In genomic region chr16:8753411-8754054, GRCh38 we compare ENCODE assay signal across 25 cellular contexts. TPM values are rescaled to one million over a fixed set of nuclear protein-coding genes. Genes with fewer than 3 reads are reported as not detected.
A peak's percentile ranks its signal among the peaks of the same experiment; 100 is the strongest.
DNase-seq lines count a peak whose midpoint lies in the region; ATAC-seq, FAIRE-seq and TF ChIP-seq lines count a peak whose summit lies in the region.
"Had no signal": no experiment of that assay in that cellular context is flagged by ENCODE, and none has a peak within 500 bp of the region (broad histone marks: within the 10 kb centered on the region; RNA-seq: fewer than 3 reads in every experiment).

No MANE protein-coding gene starts in this region.

- CTCF ChIA-PET in K562 (lab: Yijun Ruan, JAX; ENCODE audit: low intra/inter-chr PET ratio) = no interaction called here

- H3K4me2 ChIP-seq in DND-41 (ENCODE audit: insufficient read depth, low read length) = no peak overlapping the region
- H3K4me2 ChIP-seq in K562 (ENCODE audit: insufficient read depth, low read length) = no peak overlapping the region

- TF ChIP-seq CTCF in DND-41 (IDR thresholded peaks at IDR 0.05; ENCODE audit: borderline replicate concordance, extremely low read depth, low read length, poor library complexity, severe bottlenecking) (no peak), K562 (IDR thresholded peaks at IDR 0.05 in 2 of 3, conservative IDR thresholded peaks at IDR 0.05 in 1 of 3; ENCODE audit: insufficient read depth in 2 of 3, low read depth in 1 of 3, low read length in 3 of 3) (no peak), neural crest cell (conservative IDR thresholded peaks at IDR 0.05) (no peak), sigmoid colon (IDR thresholded peaks at IDR 0.05) (no peak)

- H3K36me3 ChIP-seq in DND-41 (ENCODE audit: insufficient read depth, low read length) = 0 out of 2 replicates have a peak, but pooled peaks cover 11% of the 10 kb centered on the region
- no peaks in the 10 kb centered on the region for H3K36me3 ChIP-seq in K562 (ENCODE audit: control insufficient read depth, insufficient read depth, low read length)
- H3K36me3 ChIP-seq in sigmoid colon = peaks cover 0 to 9% (median 0%) of the 10 kb centered on the region in 4 donors
- H3K36me3 ChIP-seq: SJSA1 had no signal

- no peaks in the 10 kb centered on the region for H3K27me3 Mint-ChIP-seq in neural crest cell (ENCODE audit: low read depth)

- H4K20me1 ChIP-seq in DND-41 (ENCODE audit: insufficient read depth, low read length) (no peaks in the 10 kb centered on the region), K562 (replicated peaks; ENCODE audit: control insufficient read depth, insufficient read depth, low read length) (0 out of 2 replicates have a peak, but pooled peaks cover 7% of the 10 kb centered on the region)

- H3K9ac ChIP-seq in DND-41 (ENCODE audit: low read depth, low read length) = no peak overlapping the region
- H3K9ac ChIP-seq in K562 (ENCODE audit: insufficient read depth in 1 of 2, low read depth in 2 of 2, low read length in 2 of 2) = no peak overlapping the region
- H3K9ac ChIP-seq: GM23248 had no signal

- H3K9me1 ChIP-seq in K562 (ENCODE audit: control insufficient read depth, insufficient read depth, low read length) = no peaks in the 10 kb centered on the region

- intact Hi-C loops in K562 (cut with micrococcal nuclease) (no loop called here), sigmoid colon (cut with DNase I) (no loop called here)

- in situ Hi-C loops in K562 (cut with MboI) = no loop called here

- POLR2A ChIA-PET in K562 (lab: Yijun Ruan, JAX) = no interaction called here

- peak; percentile 30 for DNase-seq in DND-41
- no peak for DNase-seq in K562 (ENCODE audit: extremely low read depth in 1 of 4, low spot score in 3 of 4)
- no peak for DNase-seq in neural crest cell (ENCODE audit: low read depth, low spot score)
- DNase-seq in sigmoid colon = peak; percentile 33
- no peak for DNase-seq in activated T-cell treated with anti-CD3 and anti-CD28 coated beads, Interleukin-2, amount 50 U/mL, for 1 hour
- DNase-seq in SK-N-DZ (ENCODE audit: low spot score) = no peak
- DNase-seq in dermis blood vessel endothelial cell = no peak
- DNase-seq: 8988T, ACHN, DMS53, GM23248, H9, NCI-H1048, NCI-H1417 treated with DMSO at 0.1 percent for 48 hours, NCI-H1694 treated with DMSO at 0.1 percent for 48 hours, NCI-H2081, NCI-H2227 treated with DMSO at 0.1 percent for 48 hours, NCI-H510A, NCI-H69, Right ventricle myocardium superior, RPMI8226 had no signal

- H3K9me3 Mint-ChIP-seq in neural crest cell = no peaks in the 10 kb centered on the region
- H3K9me3 Mint-ChIP-seq: H9 had no signal

- H3K27ac Mint-ChIP-seq in neural crest cell (ENCODE audit: unreplicated experiment) = peak overlapping the region; percentile 62
- H3K27ac Mint-ChIP-seq: H9 had no signal

- peak; percentile 15 for FAIRE-seq in K562 (lab: Jason Lieb, UNC)
- FAIRE-seq: D721Med, G401.6 had no signal

- 3% methylated on average over 9 of the region's 9 CpGs for WGBS in K562 (ENCODE audit: insufficient coverage, low coverage, missing lambda C conversion rate)
- 58 to 70% methylated on average over 9 of the region's 9 CpGs for WGBS in sigmoid colon, 2 donors

- H3K4me1 Mint-ChIP-seq in neural crest cell = no peaks in the 10 kb centered on the region

- TF ChIP-seq POLR2A in K562 (conservative IDR thresholded peaks at IDR 0.05) = no peak
- no peak for TF ChIP-seq POLR2A in sigmoid colon (IDR thresholded peaks at IDR 0.05)

- TF ChIP-seq RAD21 in K562 (CRISPR knock-in tag; conservative IDR thresholded peaks at IDR 0.05 in 1 of 2, IDR thresholded peaks at IDR 0.05 in 1 of 2) = no peak

- H3K4me1 ChIP-seq in DND-41 (ENCODE audit: insufficient read depth, low read length) = no peaks in the 10 kb centered on the region
- H3K4me1 ChIP-seq in K562 (replicated peaks in 1 of 2; ENCODE audit: control insufficient read depth in 2 of 2, insufficient read depth in 2 of 2, low read length in 2 of 2) = no peaks in the 10 kb centered on the region
- H3K4me1 ChIP-seq in sigmoid colon = peaks cover 0 to 13% (median 10%) of the 10 kb centered on the region in 4 donors

- no peaks in the 10 kb centered on the region for H3K36me3 Mint-ChIP-seq in neural crest cell (ENCODE audit: low read depth)

- ATAC-seq in DND-41 (ENCODE audit: insufficient read depth, low read depth) (peak; percentile 62), K562 (no peak), HG02759 (IDR thresholded peaks at IDR 0.05; ENCODE audit: unreplicated experiment) (no peak)

- H3K4me3 ChIP-seq in DND-41 (ENCODE audit: low read depth in 1 of 2, low read length in 2 of 2) (no peak overlapping the region), K562 (no peak overlapping the region), sigmoid colon (no peak overlapping the region)
- H3K4me3 ChIP-seq: GM23248, SJSA1 had no signal

- no peak overlapping the region for H2AFZ ChIP-seq in DND-41 (ENCODE audit: low read depth, low read length)
- H2AFZ ChIP-seq in K562 (ENCODE audit: low read depth, low read length) = no peak overlapping the region
- H2AFZ ChIP-seq: GM23248 had no signal

- H3K27me3 ChIP-seq in DND-41 (ENCODE audit: insufficient read depth, low read length, poor library complexity) (no peaks in the 10 kb centered on the region), K562 (ENCODE audit: control insufficient read depth in 2 of 2, insufficient read depth in 2 of 2, low read length in 2 of 2) (peaks cover 14 to 44% of the 10 kb centered on the region in 2 experiments), sigmoid colon (no peaks in the 10 kb centered on the region)
- H3K27me3 ChIP-seq: SJSA1 had no signal

- no peaks in the 10 kb centered on the region for H3K9me3 ChIP-seq in DND-41 (ENCODE audit: insufficient read depth, low read length, severe bottlenecking)
- H3K9me3 ChIP-seq in K562 (replicated peaks; ENCODE audit: control insufficient read depth, insufficient read depth, low read depth, low read length) = no peaks in the 10 kb centered on the region
- no peaks in the 10 kb centered on the region for H3K9me3 ChIP-seq in sigmoid colon
- H3K9me3 ChIP-seq: SJSA1 had no signal

- BruUV-seq in K562 (replicated peaks; lab: Mats Ljungman, UMichigan) = no TSS peak

- TF ChIP-seq EP300 in K562 (IDR thresholded peaks at IDR 0.05; ENCODE audit: low read length) (no peak), sigmoid colon (IDR thresholded peaks at IDR 0.05) (no peak)

- H3K27ac ChIP-seq in DND-41 (ENCODE audit: low read length) (no peak overlapping the region), K562 (ENCODE audit: extremely low read depth, low read depth, low read length) (no peak overlapping the region), sigmoid colon (no peak overlapping the region)
- H3K27ac ChIP-seq: GM23248, SJSA1 had no signal

- H3K4me3 Mint-ChIP-seq in neural crest cell = no peak overlapping the region
- H3K4me3 Mint-ChIP-seq: H9 had no signal

- H3K79me2 ChIP-seq in DND-41 (ENCODE audit: insufficient read depth, low read length) (no peaks in the 10 kb centered on the region), K562 (ENCODE audit: control insufficient read depth, insufficient read depth, low read length) (no peaks in the 10 kb centered on the region)

RNA-seq across cellular contexts. Expression of gene TMEM186, which starts 43.9 kb away (rescaled TPM):
- 12.4 and 19.3 TPM in 2 replicates for total RNA-seq in K562 (2011; cell fraction: chromatin; rRNA removed; ENCODE audit: low replicate concordance)
- total RNA-seq in K562 (2011; cell fraction: nucleolus; rRNA removed) = 17.0 and 19.2 TPM in 2 replicates
- 21.9 and 24.2 TPM in 2 replicates for total RNA-seq in K562 (2011; cell fraction: nucleoplasm; rRNA removed)
- total RNA-seq in K562 (2014; rRNA removed) (10.1 and 11.2 TPM in 2 replicates), K562 (2014; rRNA removed; fragmentation: Illumina TruSeq; extraction: Trizol) (13.1 and 15.4 TPM in 2 replicates), K562 (2015; rRNA removed; fragmentation: Illumina TruSeq; extraction: Trizol) (10.1 and 11.0 TPM in 2 replicates), K562 (2021) (17.8 TPM in 2 replicates), neural crest cell (11.1 and 11.8 TPM in 2 replicates), sigmoid colon (10 to 100 TPM in 2 of 4 donors, 1 to 10 TPM in 2; 1.9 to 13.3 (median 8.7) TPM), dermis blood vessel endothelial cell (6.1 and 9.0 TPM in 2 replicates)
- polyA plus RNA-seq in K562 (2011; rRNA removed) (14.9 and 16.4 TPM in 2 replicates), K562 (2014; fragmentation: Illumina TruSeq; extraction: Trizol) (16.2 and 19.7 TPM in 2 replicates), K562 (2014; fragmentation: Nextera tagmentation; extraction: Ambion mirVana) (10 to 100 TPM; 27.3 to 33.4 TPM), K562 (2014; rRNA removed) (17.3 and 18.5 TPM in 2 replicates), sigmoid colon (10 to 100 TPM in 1 of 3 donors, 1 to 10 TPM in 2; 9.0 to 13.9 (median 9.9) TPM)
- polyA plus RNA-seq in K562 (2011; cell fraction: cytosol; rRNA removed) = 15.7 and 17.1 TPM in 2 replicates
- 14.9 and 17.5 TPM in 2 replicates for polyA plus RNA-seq in K562 (2011; cell fraction: nucleus; rRNA removed)
- 15.0 and 20.4 TPM in 2 replicates for polyA plus RNA-seq in K562 (2012)
- 12.7 and 13.4 TPM in 2 replicates for polyA minus RNA-seq in K562 (2011; rRNA and poly(A)+ RNA removed)
- polyA minus RNA-seq in K562 (2011; cell fraction: cytosol; rRNA and poly(A)+ RNA removed) = 4.6 and 4.8 TPM in 2 replicates
- 4.3 and 8.0 TPM in 2 replicates for polyA minus RNA-seq in K562 (2011; cell fraction: nucleus; rRNA and poly(A)+ RNA removed)
- polyA plus RNA-seq in SK-N-DZ (2014; cell fraction: cytosol; rRNA removed) = 10.1 and 10.9 TPM in 2 replicates
- 7.6 and 10.4 TPM in 2 replicates for polyA plus RNA-seq in SK-N-DZ (2014; cell fraction: nucleus; rRNA removed)

RNA-seq across cellular contexts. Expression of gene PMM2, which starts 44.1 kb away (rescaled TPM):
- 104 and 130 TPM in 2 replicates for total RNA-seq in K562 (2011; cell fraction: chromatin; rRNA removed; ENCODE audit: low replicate concordance)
- 64.9 and 66.9 TPM in 2 replicates for total RNA-seq in K562 (2011; cell fraction: nucleolus; rRNA removed)
- 106 and 149 TPM in 2 replicates for total RNA-seq in K562 (2011; cell fraction: nucleoplasm; rRNA removed)
- total RNA-seq in K562 (2014; rRNA removed) (17.8 and 30.4 TPM in 2 replicates), K562 (2014; rRNA removed; fragmentation: Illumina TruSeq; extraction: Trizol) (29.8 and 33.9 TPM in 2 replicates), K562 (2015; rRNA removed; fragmentation: Illumina TruSeq; extraction: Trizol) (37.6 and 42.7 TPM in 2 replicates), K562 (2021) (28.9 and 32.0 TPM in 2 replicates), neural crest cell (20.8 and 21.5 TPM in 2 replicates), sigmoid colon (10 to 100 TPM; 13.6 to 22.1 (median 18.4) TPM), dermis blood vessel endothelial cell (26.2 and 34.6 TPM in 2 replicates)
- polyA plus RNA-seq in K562 (2011; rRNA removed) (16.3 and 21.1 TPM in 2 replicates), K562 (2014; fragmentation: Illumina TruSeq; extraction: Trizol) (27.2 and 34.0 TPM in 2 replicates), K562 (2014; fragmentation: Nextera tagmentation; extraction: Ambion mirVana) (1 to 10 TPM; 5.6 to 7.8 TPM), K562 (2014; rRNA removed) (25.9 and 27.1 TPM in 2 replicates), sigmoid colon (10 to 100 TPM; 29.8 to 52.4 (median 33.6) TPM)
- polyA plus RNA-seq in K562 (2011; cell fraction: cytosol; rRNA removed) = 11.9 and 14.4 TPM in 2 replicates
- polyA plus RNA-seq in K562 (2011; cell fraction: nucleus; rRNA removed) = 24.1 and 29.4 TPM in 2 replicates
- polyA plus RNA-seq in K562 (2012) = 20.8 and 23.0 TPM in 2 replicates
- 18.4 and 27.8 TPM in 2 replicates for polyA minus RNA-seq in K562 (2011; rRNA and poly(A)+ RNA removed)
- 10.2 and 16.6 TPM in 2 replicates for polyA minus RNA-seq in K562 (2011; cell fraction: cytosol; rRNA and poly(A)+ RNA removed)
- 22.2 and 42.1 TPM in 2 replicates for polyA minus RNA-seq in K562 (2011; cell fraction: nucleus; rRNA and poly(A)+ RNA removed)
- polyA plus RNA-seq in SK-N-DZ (2014; cell fraction: cytosol; rRNA removed) = 26.8 and 32.5 TPM in 2 replicates
- polyA plus RNA-seq in SK-N-DZ (2014; cell fraction: nucleus; rRNA removed) = 20.8 and 35.5 TPM in 2 replicates

Comparison
In these comparisons a context has a peak if more than half of its experiments do, and no peak if none do; other contexts are left out.
1. DNase-seq: peak in DND-41 (single experiment) and sigmoid colon (single experiment); none in K562 (0 of 4), neural crest cell (single experiment), activated T-cell treated with anti-CD3 and anti-CD28 coated beads, Interleukin-2, amount 50 U/mL, for 1 hour (single experiment), SK-N-DZ (single experiment) and dermis blood vessel endothelial cell (single experiment).